In the genomic region with DNA sequence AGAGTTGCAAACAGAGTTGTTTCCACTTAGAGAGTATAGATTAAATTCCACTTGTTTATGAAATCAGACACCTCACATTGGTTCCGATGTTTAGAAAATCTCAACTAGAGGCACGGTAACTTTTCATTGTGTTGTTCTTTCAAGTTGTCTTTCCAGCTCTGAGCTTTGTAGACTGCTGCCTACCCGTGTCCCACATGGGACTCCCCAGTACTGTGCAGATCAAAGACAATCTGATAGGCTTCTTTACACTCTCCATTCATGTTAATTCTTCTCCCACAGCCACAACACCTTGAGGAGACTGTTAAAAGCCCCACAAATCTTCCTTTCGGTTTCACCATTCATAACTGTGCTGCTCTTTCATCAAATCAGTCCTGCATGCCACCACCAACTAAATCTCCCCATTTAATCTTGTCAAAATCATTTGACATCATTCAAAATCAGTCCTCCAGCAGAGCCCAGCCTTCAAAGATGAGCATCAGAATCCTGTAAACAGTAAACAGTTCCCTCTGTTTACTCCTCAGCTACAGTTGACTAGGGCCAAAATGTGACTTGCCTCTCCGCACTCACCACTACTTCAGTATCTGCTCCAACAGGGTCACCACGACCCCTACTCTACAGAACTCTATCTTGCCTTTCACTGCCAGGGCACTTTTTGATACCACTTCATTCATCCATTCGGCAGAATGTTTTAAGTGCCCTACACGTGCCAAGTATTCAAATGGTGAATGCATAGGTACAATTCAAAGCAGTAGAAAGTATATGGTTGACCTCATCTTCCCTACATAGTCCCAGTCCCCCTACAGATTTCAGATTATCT, we compare ENCODE assay signal across 8 cellular contexts. TPM values are rescaled to one million over a fixed set of nuclear protein-coding genes. Genes with fewer than 3 reads are reported as not detected.
DNase-seq lines count a peak whose midpoint lies in the region; ATAC-seq and TF ChIP-seq lines count a peak whose summit lies in the region.

No MANE protein-coding gene starts in this region.

- H3K27me3 Mint-ChIP-seq in Calu3 (ENCODE audit: unreplicated experiment) (no peaks in the 10 kb centered on the region), type B pancreatic cell (no peaks in the 10 kb centered on the region)
- no peaks in the 10 kb centered on the region for H3K27me3 Mint-ChIP-seq in T-helper 1 cell treated with Interleukin-12 subunit alpha and Interleukin-12 subunit beta and Interleukin-4 antibody, amounts not matched to agents 30 μg/mL and 1 μg/mL, for 36 hours (ENCODE audit: low read depth)

- H3K36me3 Mint-ChIP-seq in Calu3 (ENCODE audit: insufficient read depth, unreplicated experiment) (peaks cover 97% of the 10 kb centered on the region), type B pancreatic cell (peaks cover 45% of the 10 kb centered on the region)
- peaks cover 34% of the 10 kb centered on the region for H3K36me3 Mint-ChIP-seq in T-helper 1 cell treated with Interleukin-12 subunit alpha and Interleukin-12 subunit beta and Interleukin-4 antibody, amounts not matched to agents 30 μg/mL and 1 μg/mL, for 36 hours (ENCODE audit: low read depth)

- DNase-seq in Calu3 = no peak
- peak; percentile 35 for DNase-seq in fibroblast of the aortic adventitia (ENCODE audit: low read depth)
- no peak for DNase-seq in type B pancreatic cell (ENCODE audit: extremely low spot score, unreplicated experiment)
- DNase-seq in middle frontal gyrus (ENCODE audit: extremely low spot score, low spot score) = no peak
- no peak for DNase-seq in sciatic nerve (ENCODE audit: low spot score)
- DNase-seq in WERI-Rb-1 = no peak

- H3K4me3 ChIP-seq in fibroblast of the aortic adventitia (ENCODE audit: low read depth, low read length) (peak overlapping the region; percentile 64), WERI-Rb-1 (ENCODE audit: low read depth, low read length) (no peak overlapping the region)

- H3K4me1 Mint-ChIP-seq in Calu3 (ENCODE audit: low read depth, unreplicated experiment) (peaks cover 86% of the 10 kb centered on the region), type B pancreatic cell (ENCODE audit: unreplicated experiment) (peaks cover 57% of the 10 kb centered on the region)
- H3K4me1 Mint-ChIP-seq in T-helper 1 cell treated with Interleukin-12 subunit alpha and Interleukin-12 subunit beta and Interleukin-4 antibody, amounts not matched to agents 30 μg/mL and 1 μg/mL, for 36 hours (ENCODE audit: low read depth) = peaks cover 56% of the 10 kb centered on the region

- H3K4me3 Mint-ChIP-seq in Calu3 (ENCODE audit: low read depth, unreplicated experiment) (peak overlapping the region; percentile 86), type B pancreatic cell (peak overlapping the region; percentile 72)
- H3K4me3 Mint-ChIP-seq in T-helper 1 cell treated with Interleukin-12 subunit alpha and Interleukin-12 subunit beta and Interleukin-4 antibody, amounts not matched to agents 30 μg/mL and 1 μg/mL, for 36 hours = peak overlapping the region; percentile 21

- no TSS peak for BruUV-seq in Calu3 (replicated peaks; lab: Mats Ljungman, UMichigan)

- TF ChIP-seq CTCF in Calu3 (IDR thresholded peaks at IDR 0.05; ENCODE audit: unreplicated experiment) (no peak), fibroblast of the aortic adventitia (IDR thresholded peaks at IDR 0.05; ENCODE audit: insufficient read depth, low read length) (no peak), type B pancreatic cell (conservative IDR thresholded peaks at IDR 0.05) (no peak), WERI-Rb-1 (IDR thresholded peaks at IDR 0.05; ENCODE audit: low read depth, low read length) (no peak)

- H3K36me3 ChIP-seq in WERI-Rb-1 = no peaks in the 10 kb centered on the region

- H3K9me3 Mint-ChIP-seq in Calu3 (ENCODE audit: low read depth, unreplicated experiment) = no peaks in the 10 kb centered on the region
- no peaks in the 10 kb centered on the region for H3K9me3 Mint-ChIP-seq in T-helper 1 cell treated with Interleukin-12 subunit alpha and Interleukin-12 subunit beta and Interleukin-4 antibody, amounts not matched to agents 30 μg/mL and 1 μg/mL, for 36 hours
- peaks cover 6% of the 10 kb centered on the region for H3K9me3 Mint-ChIP-seq in type B pancreatic cell

- CTCF ChIA-PET in Calu3 (lab: Charles Lee) = interaction anchor here (0.6 to 0.7 kb wide), 3 partner anchors 13 to 49 kb away, joined by 3 to 7 read pairs (median 4); no protein-coding TSS in a partner anchor

- intact Hi-C loops in Calu3 (cut with micrococcal nuclease; ENCODE audit: unreplicated experiment) = loop anchor here (2.0 to 5.0 kb wide), 3 partner anchors 15 to 55 kb away; no protein-coding TSS in a partner anchor
- intact Hi-C loops in sciatic nerve (cut with DNase I) = no loop called here

- peak; percentile 73 for ATAC-seq in GM21786 (IDR thresholded peaks at IDR 0.05; ENCODE audit: unreplicated experiment)
- ATAC-seq in sciatic nerve = no peak

- H3K27ac Mint-ChIP-seq in Calu3 (ENCODE audit: unreplicated experiment) (peak overlapping the region; percentile 90), type B pancreatic cell (peak overlapping the region; percentile 97)
- peak overlapping the region; percentile 76 for H3K27ac Mint-ChIP-seq in T-helper 1 cell treated with Interleukin-12 subunit alpha and Interleukin-12 subunit beta and Interleukin-4 antibody, amounts not matched to agents 30 μg/mL and 1 μg/mL, for 36 hours

- H3K27ac ChIP-seq in WERI-Rb-1 = no peak overlapping the region

- H3K27me3 ChIP-seq in WERI-Rb-1 (ENCODE audit: insufficient read depth, low read depth, severe bottlenecking) = no peaks in the 10 kb centered on the region

- H3K9me3 ChIP-seq in WERI-Rb-1 (ENCODE audit: severe bottlenecking) = no peaks in the 10 kb centered on the region

RNA-seq across cellular contexts. Expression of a gene that starts 8.3 kb away (rescaled TPM):
- total RNA-seq in Calu3 (2022) (3,100 and 3,305 TPM in 2 replicates), fibroblast of the aortic adventitia (ENCODE audit: low replicate concordance) (2,605 and 3,136 TPM in 2 replicates), type B pancreatic cell (ENCODE audit: low replicate concordance) (493 and 1,531 TPM in 2 replicates), sciatic nerve (904 TPM)

Comparison
In these comparisons a context has a peak if more than half of its experiments do, and no peak if none do; other contexts are left out.
1. H3K4me3 Mint-ChIP-seq: peak in every context shown above with its lines; median percentile 86 in Calu3; 72 in type B pancreatic cell; 21 in T-helper 1 cell treated with Interleukin-12 subunit alpha and Interleukin-12 subunit beta and Interleukin-4 antibody, amounts not matched to agents 30 μg/mL and 1 μg/mL, for 36 hours.